In the genomic region with DNA sequence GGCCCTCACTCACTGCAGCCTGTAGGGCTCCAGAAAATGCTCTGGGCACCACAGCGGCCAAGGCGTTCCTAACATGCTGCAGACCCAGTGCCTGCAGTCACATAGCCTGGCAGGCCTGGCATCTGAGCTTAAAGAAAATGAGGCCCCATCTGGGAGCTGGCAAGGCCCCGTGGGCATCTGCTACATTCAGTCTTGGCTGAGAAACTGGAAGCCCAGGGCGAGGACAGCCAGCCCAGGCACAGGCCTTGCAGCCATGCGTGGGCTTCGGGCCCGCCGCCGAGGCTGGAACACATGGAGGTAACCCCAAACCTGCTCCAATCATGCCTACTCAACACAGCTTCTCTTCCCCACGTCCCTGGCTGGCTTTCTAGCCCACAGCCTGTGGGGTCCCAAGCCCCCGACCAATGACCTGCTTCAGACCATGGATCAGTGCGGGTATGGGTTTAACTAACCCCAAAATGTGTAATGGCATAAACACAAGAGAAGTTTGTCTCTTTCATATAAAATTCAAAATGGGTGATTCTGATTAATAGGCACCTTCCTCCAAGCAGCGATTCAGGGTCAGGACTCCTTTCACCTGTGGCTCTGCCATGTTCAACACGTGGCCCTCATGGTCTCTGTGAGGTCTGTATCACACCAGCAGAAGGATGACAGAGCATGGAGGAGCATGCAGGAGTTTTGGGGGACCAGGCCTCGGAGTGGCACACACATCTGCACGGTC, we compare ENCODE assay signal across 24 cellular contexts. TPM values are rescaled to one million over a fixed set of nuclear protein-coding genes. Genes with fewer than 3 reads are reported as not detected.
"Had no signal": no experiment of that assay in that cellular context is flagged by ENCODE, and none has a peak within 500 bp of the region (broad histone marks: within the 10 kb centered on the region; RNA-seq: fewer than 3 reads in every experiment).

No MANE protein-coding gene starts in this region.

- DNase-seq: activated B cell treated with CpG ODN at 0.5 μM for 24 hours; activated CD4-positive, alpha-beta memory T cell treated with anti-CD3 and anti-CD28 coated beads for 36 hours; activated CD4-positive, alpha-beta T cell treated with anti-CD3 and anti-CD28 coated beads for 48 hours; activated naive CD4-positive, alpha-beta T cell treated with anti-CD3 and anti-CD28 coated beads, Interleukin-2, amount 10 ng/mL, durations not matched to agents 7 days and 5 days; activated T-cell treated with anti-CD3 and anti-CD28 coated beads, Interleukin-2, amount 50 U/mL, for 48 hours; effector memory CD8-positive, alpha-beta T cell; glutamatergic neuron; hippocampal formation; left ventricle myocardium inferior; naive thymus-derived CD4-positive, alpha-beta T cell; occipital lobe; right lobe of liver; stimulated activated CD4-positive, alpha-beta T cell treated with anti-CD3 and anti-CD28 coated beads, Interleukin-2, amount 100 ng/mL, for 24 hours; stomach; transverse colon had no signal

- H3K27ac Mint-ChIP-seq: activated B cell treated with CpG ODN at 0.5 μM for 24 hours; activated CD4-positive, alpha-beta memory T cell treated with anti-CD3 and anti-CD28 coated beads for 36 hours; activated naive CD4-positive, alpha-beta T cell treated with anti-CD3 and anti-CD28 coated beads, Interleukin-2, amount 10 ng/mL, durations not matched to agents 7 days and 5 days; naive thymus-derived CD4-positive, alpha-beta T cell; stimulated activated effector memory CD8-positive, alpha-beta T cell treated with anti-CD3 and anti-CD28 coated beads, Interleukin-12 subunit alpha, Interleukin-12 subunit beta, amount 100 ng/mL, for 72 hours had no signal

- H3K36me3 Mint-ChIP-seq: activated CD4-positive, alpha-beta memory T cell treated with anti-CD3 and anti-CD28 coated beads for 36 hours; activated naive CD4-positive, alpha-beta T cell treated with anti-CD3 and anti-CD28 coated beads, Interleukin-2, amount 10 ng/mL, durations not matched to agents 7 days and 5 days; stimulated activated effector memory CD8-positive, alpha-beta T cell treated with anti-CD3 and anti-CD28 coated beads, Interleukin-12 subunit alpha, Interleukin-12 subunit beta, amount 100 ng/mL, for 72 hours had no signal

- H3K4me1 Mint-ChIP-seq: activated naive CD4-positive, alpha-beta T cell treated with anti-CD3 and anti-CD28 coated beads, Interleukin-2, amount 10 ng/mL, durations not matched to agents 7 days and 5 days; naive thymus-derived CD4-positive, alpha-beta T cell; neural crest cell had no signal

- H3K4me3 Mint-ChIP-seq: activated B cell treated with CpG ODN at 0.5 μM for 24 hours; activated CD4-positive, alpha-beta memory T cell treated with anti-CD3 and anti-CD28 coated beads for 36 hours; activated naive CD4-positive, alpha-beta T cell treated with anti-CD3 and anti-CD28 coated beads, Interleukin-2, amount 10 ng/mL, durations not matched to agents 7 days and 5 days; effector memory CD8-positive, alpha-beta T cell; naive thymus-derived CD4-positive, alpha-beta T cell; neural crest cell; stimulated activated effector memory CD8-positive, alpha-beta T cell treated with anti-CD3 and anti-CD28 coated beads, Interleukin-12 subunit alpha, Interleukin-12 subunit beta, amount 100 ng/mL, for 72 hours had no signal

- H3K9me3 Mint-ChIP-seq: activated B cell treated with CpG ODN at 0.5 μM for 24 hours; activated naive CD4-positive, alpha-beta T cell treated with anti-CD3 and anti-CD28 coated beads, Interleukin-2, amount 10 ng/mL, durations not matched to agents 7 days and 5 days; effector memory CD8-positive, alpha-beta T cell; neural crest cell had no signal

- H3K27ac ChIP-seq: esophagus muscularis mucosa, left ventricle myocardium inferior, right lobe of liver, skin epidermis, stomach, suprapubic skin, transverse colon, vagina had no signal

- ATAC-seq: effector memory CD8-positive, alpha-beta T cell; naive thymus-derived CD4-positive, alpha-beta T cell; right lobe of liver; stimulated activated effector memory CD8-positive, alpha-beta T cell treated with anti-CD3 and anti-CD28 coated beads, Interleukin-12 subunit alpha, Interleukin-12 subunit beta, amount 100 ng/mL, for 72 hours had no signal

RNA-seq across cellular contexts. Expression of a gene that starts 6.4 kb away (rescaled TPM):
- total RNA-seq: activated B cell treated with CpG ODN at 0.5 μM for 24 hours; activated CD4-positive, alpha-beta memory T cell treated with anti-CD3 and anti-CD28 coated beads for 36 hours; dermis microvascular lymphatic vessel endothelial cell; endothelial cell of umbilical vein; left ventricle myocardium inferior; lung microvascular endothelial cell; naive thymus-derived CD4-positive, alpha-beta T cell; neural crest cell; right lobe of liver; suprapubic skin had no signal
